24 cellular contexts compared by ENCODE assay signal in the genomic region with DNA sequence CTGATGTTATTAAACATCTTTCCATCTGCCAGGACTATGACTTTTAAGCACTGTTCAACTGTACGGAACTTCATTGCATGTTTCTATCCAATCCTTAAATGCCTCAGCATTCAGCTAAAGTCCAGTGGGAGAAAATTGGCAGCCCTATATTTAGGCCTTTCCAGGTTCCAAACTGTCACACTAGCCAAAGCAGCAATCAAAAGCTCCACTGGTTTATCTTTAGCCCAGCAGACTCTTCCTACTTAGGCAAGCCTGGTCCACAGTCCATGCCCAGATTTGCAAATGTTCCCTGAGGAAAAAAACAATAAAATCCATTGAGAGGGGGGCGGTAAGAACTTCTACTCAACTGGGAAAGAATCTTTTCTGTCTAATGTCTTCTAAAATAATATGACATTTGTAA.
DNase-seq lines count a peak whose midpoint lies in the region; ATAC-seq, FAIRE-seq and TF ChIP-seq lines count a peak whose summit lies in the region.
"Had no signal": no experiment of that assay in that cellular context is flagged by ENCODE, and none has a peak within 500 bp of the region (broad histone marks: within the 10 kb centered on the region; RNA-seq: fewer than 3 reads in every experiment).

No MANE protein-coding gene starts in this region.

- H3K4me1 Mint-ChIP-seq in stimulated activated memory B cell treated with anti-CD40 and anti-IgM and Interleukin-4, amounts not matched to agents 10 μg/mL and 1 μg/mL and 100 μg/mL, for 72 hours, result no peaks in the 10 kb centered on the region
- H3K4me1 Mint-ChIP-seq: CD14-positive monocyte; CD4-positive, alpha-beta memory T cell had no signal

- ATAC-seq in Right ventricle myocardium inferior (peak; percentile 73), left cardiac atrium (peak; percentile 36 to 78), right lobe of liver (peak; percentile 63 to 97 (median 87))
- ATAC-seq in stimulated activated memory B cell treated with anti-CD40 and anti-IgM and Interleukin-4, amounts not matched to agents 10 μg/mL and 1 μg/mL and 100 μg/mL, for 72 hours, result no peak
- ATAC-seq: A549, GM23338, HCT116 had no signal

- FAIRE-seq in bronchial epithelial cell (lab: Jason Lieb, UNC), result peak; percentile 32
- FAIRE-seq: A549, GM12892, GM18507, HTR-8/SVneo had no signal

- H3K9me3 ChIP-seq in right lobe of liver (no peaks in the 10 kb centered on the region), BE2C (no peaks in the 10 kb centered on the region), suprapubic skin (no peaks in the 10 kb centered on the region)
- H3K9me3 ChIP-seq: A549, BLaER1 had no signal

- DNase-seq in Right ventricle myocardium inferior (ENCODE audit: missing footprints), result no peak
- no peak for DNase-seq in cardiac septum (ENCODE audit: low spot score)
- no peak for DNase-seq in bronchial epithelial cell (ENCODE audit: low read depth)
- no peak for DNase-seq in left cardiac atrium
- peak in 1 of 3 donors; percentile 65 for DNase-seq in right lobe of liver
- DNase-seq in BE2C, result no peak
- DNase-seq in suprapubic skin (ENCODE audit: low spot score in 2 of 2), result no peak
- DNase-seq: AML-193; CD4-positive, alpha-beta memory T cell; DMS153; DMS79; GDM1; H7; HFFc6 had no signal

- H3K27ac Mint-ChIP-seq in stimulated activated memory B cell treated with anti-CD40 and anti-IgM and Interleukin-4, amounts not matched to agents 10 μg/mL and 1 μg/mL and 100 μg/mL, for 72 hours, result no peak overlapping the region
- H3K27ac Mint-ChIP-seq: CD14-positive monocyte; CD4-positive, alpha-beta memory T cell; GM23338; HFFc6 had no signal

- TF ChIP-seq EP300 in suprapubic skin (IDR thresholded peaks at IDR 0.05), result no peak

- H3K4me3 Mint-ChIP-seq in stimulated activated memory B cell treated with anti-CD40 and anti-IgM and Interleukin-4, amounts not matched to agents 10 μg/mL and 1 μg/mL and 100 μg/mL, for 72 hours, result no peak overlapping the region
- H3K4me3 Mint-ChIP-seq: CD14-positive monocyte; CD4-positive, alpha-beta memory T cell; GM23338; HFFc6 had no signal

- TF ChIP-seq POLR2A in right lobe of liver (IDR thresholded peaks at IDR 0.05) (no peak), suprapubic skin (IDR thresholded peaks at IDR 0.05) (no peak)

- H3K27me3 Mint-ChIP-seq in stimulated activated memory B cell treated with anti-CD40 and anti-IgM and Interleukin-4, amounts not matched to agents 10 μg/mL and 1 μg/mL and 100 μg/mL, for 72 hours, result no peaks in the 10 kb centered on the region

- no peaks in the 10 kb centered on the region for H3K36me3 ChIP-seq in bronchial epithelial cell (ENCODE audit: control insufficient read depth, insufficient read depth, low read length)
- no peaks in the 10 kb centered on the region for H3K36me3 ChIP-seq in right lobe of liver
- H3K36me3 ChIP-seq in BE2C, result no peaks in the 10 kb centered on the region
- no peaks in the 10 kb centered on the region for H3K36me3 ChIP-seq in suprapubic skin
- H3K36me3 ChIP-seq: BLaER1 had no signal

- intact Hi-C loops in Right ventricle myocardium inferior (cut with DNase I), result no loop called here
- intact Hi-C loops in cardiac septum (cut with DNase I), result no loop called here
- intact Hi-C loops in left cardiac atrium (cut with DNase I), result no loop called here
- intact Hi-C loops in right lobe of liver (cut with DNase I), result no loop called here

- no peak overlapping the region for H3K27ac ChIP-seq in right lobe of liver
- no peak overlapping the region for H3K27ac ChIP-seq in suprapubic skin
- H3K27ac ChIP-seq: 22Rv1, A549, BLaER1 had no signal

- H3K4me1 ChIP-seq in right lobe of liver (peaks cover 0 to 4% (median 0%) of the 10 kb centered on the region in 4 donors), BE2C (no peaks in the 10 kb centered on the region), suprapubic skin (no peaks in the 10 kb centered on the region)
- H3K4me1 ChIP-seq: A549, BLaER1 had no signal

- TF ChIP-seq CTCF in bronchial epithelial cell (IDR thresholded peaks at IDR 0.05; ENCODE audit: insufficient read depth, low read length, severe bottlenecking) (no peak), right lobe of liver (IDR thresholded peaks at IDR 0.05) (no peak), BE2C (IDR thresholded peaks at IDR 0.05; ENCODE audit: low read depth, low read length) (no peak), suprapubic skin (IDR thresholded peaks at IDR 0.05) (no peak)

- H3K27me3 ChIP-seq in bronchial epithelial cell (ENCODE audit: control insufficient read depth, insufficient read depth, low read length) (no peaks in the 10 kb centered on the region), right lobe of liver (no peaks in the 10 kb centered on the region), BE2C (no peaks in the 10 kb centered on the region), suprapubic skin (no peaks in the 10 kb centered on the region)
- H3K27me3 ChIP-seq: BLaER1 had no signal

- H3K4me3 ChIP-seq in bronchial epithelial cell (ENCODE audit: low read depth, low read length), result no peak overlapping the region
- H3K4me3 ChIP-seq in right lobe of liver, result no peak overlapping the region
- H3K4me3 ChIP-seq in BE2C (ENCODE audit: low read depth, low read length), result no peak overlapping the region
- no peak overlapping the region for H3K4me3 ChIP-seq in suprapubic skin
- H3K4me3 ChIP-seq: A549, BLaER1, GM23338 had no signal

- H3K36me3 Mint-ChIP-seq in stimulated activated memory B cell treated with anti-CD40 and anti-IgM and Interleukin-4, amounts not matched to agents 10 μg/mL and 1 μg/mL and 100 μg/mL, for 72 hours, result no peaks in the 10 kb centered on the region
- H3K36me3 Mint-ChIP-seq: CD14-positive monocyte; CD4-positive, alpha-beta memory T cell had no signal

- H3K9me3 Mint-ChIP-seq in stimulated activated memory B cell treated with anti-CD40 and anti-IgM and Interleukin-4, amounts not matched to agents 10 μg/mL and 1 μg/mL and 100 μg/mL, for 72 hours, result no peaks in the 10 kb centered on the region
- H3K9me3 Mint-ChIP-seq: GM23338, HFFc6 had no signal

- WGBS in right lobe of liver (ENCODE audit: insufficient coverage, low coverage, low lambda C conversion rate, missing lambda C conversion rate), result 23% methylated on average over 2 of the region's 2 CpGs
- WGBS in suprapubic skin, result 52% methylated on average over 2 of the region's 2 CpGs
